Comparison of ENCODE assay signal across 21 cellular contexts in genomic region chr16:19817122-19817521, GRCh38.
DNase-seq lines count a peak whose midpoint lies in the region; FAIRE-seq and TF ChIP-seq lines count a peak whose summit lies in the region.
"Had no signal": no experiment of that assay in that cellular context is flagged by ENCODE, and none has a peak within 500 bp of the region (broad histone marks: within the 10 kb centered on the region; RNA-seq: fewer than 3 reads in every experiment).

No MANE protein-coding gene starts in this region.

- H3K9ac ChIP-seq in endodermal cell (ENCODE audit: extremely low read depth, low read length, poor library complexity, severe bottlenecking), result no peak overlapping the region

- no peak overlapping the region for H3K27ac ChIP-seq in endodermal cell (ENCODE audit: low read depth, low read length)
- peak overlapping the region in 3 of 5 donors; percentile 4 to 32 (median 25) for H3K27ac ChIP-seq in stomach
- H3K27ac ChIP-seq: SJCRH30 had no signal

- intact Hi-C loops in stomach (cut with DNase I; ENCODE audit: low total_unique reads), result no loop called here

- H3K9me3 ChIP-seq in endodermal cell (ENCODE audit: control insufficient read depth, low read length) (peaks cover 11% of the 10 kb centered on the region), stomach (no peaks in the 10 kb centered on the region)
- H3K9me3 ChIP-seq: BE2C, SJCRH30 had no signal

- H3K27me3 Mint-ChIP-seq in endodermal cell (ENCODE audit: insufficient read depth) (no peaks in the 10 kb centered on the region), neural crest cell (ENCODE audit: low read depth) (no peaks in the 10 kb centered on the region)
- H3K27me3 Mint-ChIP-seq: IgD-negative memory B cell had no signal

- no peak for FAIRE-seq in frontal cortex (lab: Jason Lieb, UNC)
- FAIRE-seq: G401.6, GM12892, RCC 7860 had no signal

- DNase-seq in D341Med (ENCODE audit: low spot score), result peak; percentile 34
- no peak for DNase-seq in endodermal cell
- DNase-seq in neural crest cell (ENCODE audit: low read depth, low spot score), result no peak
- no peak for DNase-seq in stomach
- no peak for DNase-seq in frontal cortex (ENCODE audit: low spot score in 2 of 2)
- no peak for DNase-seq in germinal center (ENCODE audit: low spot score)
- DNase-seq in NCI-H1092 treated with DMSO at 0.1 percent for 48 hours (lab: John Stamatoyannopoulos, UW), result no peak
- DNase-seq: BE2C, DMS153, HCEC 1CT, MV-4-11, NCI-H1694, NCI-H2081, NCI-H446, NCI-H526 treated with DMSO at 0.1 percent for 48 hours, SJCRH30 had no signal

- no peak for TF ChIP-seq CTCF in endodermal cell (conservative IDR thresholded peaks at IDR 0.05)
- TF ChIP-seq CTCF in neural crest cell (conservative IDR thresholded peaks at IDR 0.05), result no peak
- TF ChIP-seq CTCF in stomach (IDR thresholded peaks at IDR 0.05), result no peak

- H3K4me3 Mint-ChIP-seq in endodermal cell, result no peak overlapping the region
- no peak overlapping the region for H3K4me3 Mint-ChIP-seq in neural crest cell
- H3K4me3 Mint-ChIP-seq: GM23338, IgD-negative memory B cell had no signal

- H3K36me3 ChIP-seq in endodermal cell (ENCODE audit: control insufficient read depth, insufficient read depth, low read length), result no peaks in the 10 kb centered on the region
- no peaks in the 10 kb centered on the region for H3K36me3 ChIP-seq in stomach
- H3K36me3 ChIP-seq: BE2C, SJCRH30 had no signal

- WGBS in endodermal cell (ENCODE audit: insufficient coverage in 1 of 2, insufficient read length in 1 of 2), 2 experiments, result 62 to 73% methylated on average over 2 of the region's 3 CpGs
- WGBS in stomach, 5 donors, result 27 to 45% (median 28%) methylated on average over 3 of the region's 3 CpGs

- H3K4me1 ChIP-seq in endodermal cell (ENCODE audit: control insufficient read depth, insufficient read depth, low read length), result peaks cover 9% of the 10 kb centered on the region
- peaks cover 0 to 6% (median 4%) of the 10 kb centered on the region in 4 donors for H3K4me1 ChIP-seq in stomach
- H3K4me1 ChIP-seq: BE2C, SJCRH30 had no signal

- H3K4me3 ChIP-seq in endodermal cell (ENCODE audit: low read length) (peak overlapping the region; percentile 39), stomach (no peak overlapping the region)
- H3K4me3 ChIP-seq: GM23338, SJCRH30 had no signal

- no peaks in the 10 kb centered on the region for H3K27me3 ChIP-seq in endodermal cell (ENCODE audit: control insufficient read depth, insufficient read depth, low read length, poor library complexity, severe bottlenecking)
- H3K27me3 ChIP-seq in stomach, result no peaks in the 10 kb centered on the region
- H3K27me3 ChIP-seq: BE2C, SJCRH30 had no signal

- no peak for TF ChIP-seq EP300 in stomach (IDR thresholded peaks at IDR 0.05)

- H3K9me3 Mint-ChIP-seq in endodermal cell, result peaks cover 20% of the 10 kb centered on the region
- H3K9me3 Mint-ChIP-seq in neural crest cell, result peaks cover 7% of the 10 kb centered on the region

- peak overlapping the region; percentile 35 for H3K27ac Mint-ChIP-seq in endodermal cell
- peak overlapping the region; percentile 20 for H3K27ac Mint-ChIP-seq in neural crest cell (ENCODE audit: unreplicated experiment)
- H3K27ac Mint-ChIP-seq: GM23338, IgD-negative memory B cell had no signal

- peaks cover 13% of the 10 kb centered on the region for H3K36me3 Mint-ChIP-seq in endodermal cell (ENCODE audit: low read depth)
- peaks cover 10% of the 10 kb centered on the region for H3K36me3 Mint-ChIP-seq in neural crest cell (ENCODE audit: low read depth)

- H3K4me1 Mint-ChIP-seq in endodermal cell, result peaks cover 20% of the 10 kb centered on the region
- no peaks in the 10 kb centered on the region for H3K4me1 Mint-ChIP-seq in neural crest cell
- H3K4me1 Mint-ChIP-seq: GM23338, IgD-negative memory B cell had no signal

- no peak for TF ChIP-seq POLR2A in stomach (IDR thresholded peaks at IDR 0.05)
